11 cellular contexts compared by ENCODE assay signal in the genomic region with DNA sequence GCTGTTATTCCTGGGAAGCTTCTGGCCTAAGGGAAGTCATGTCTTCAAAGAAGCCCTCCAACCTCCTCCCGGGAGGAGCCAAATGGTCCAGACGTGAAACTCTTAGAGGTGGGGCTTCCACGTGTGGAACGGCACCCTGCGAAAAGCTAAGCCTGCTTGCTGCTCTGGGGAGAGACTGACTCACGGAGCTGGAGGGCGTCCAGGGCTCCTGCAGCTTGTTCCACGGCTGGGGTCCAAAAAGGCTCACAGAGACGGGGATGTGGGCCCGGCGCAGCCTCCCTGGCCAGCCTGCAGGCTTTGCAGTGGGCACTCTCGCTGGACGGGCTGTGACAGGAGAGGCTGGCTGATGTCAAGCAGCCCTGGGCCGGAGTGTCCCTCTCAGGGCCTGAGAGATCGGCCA.
DNase-seq lines count a peak whose midpoint lies in the region; ATAC-seq, FAIRE-seq and TF ChIP-seq lines count a peak whose summit lies in the region.
"Had no signal": no experiment of that assay in that cellular context is flagged by ENCODE, and none has a peak within 500 bp of the region (broad histone marks: within the 10 kb centered on the region; RNA-seq: fewer than 3 reads in every experiment).

No MANE protein-coding gene starts in this region.

- in situ Hi-C loops in K562 (cut with MboI), result no loop called here

- ATAC-seq in K562 (peak; percentile 40), HG03439 (IDR thresholded peaks at IDR 0.05; ENCODE audit: unreplicated experiment) (no peak), HG02678 (IDR thresholded peaks at IDR 0.05; ENCODE audit: unreplicated experiment) (no peak)
- ATAC-seq: T-cell had no signal

- intact Hi-C loops in K562 (cut with micrococcal nuclease), result loop anchor here (5.0 kb wide), 1 partner anchor 100 kb away; no protein-coding TSS in a partner anchor
- intact Hi-C loops in cardiac septum (cut with DNase I), result loop anchor here (5.0 to 10.0 kb wide), 3 partner anchors 105 to 762 kb away; a partner anchor contains a TSS
- intact Hi-C loops in ovary (cut with DNase I), result no loop called here

- BruUV-seq in K562 (replicated peaks; lab: Mats Ljungman, UMichigan), result no TSS peak

- peaks cover 13 to 16% of the 10 kb centered on the region in 2 experiments; a peak in 4 of 5 replicates for H3K27me3 ChIP-seq in K562 (ENCODE audit: control insufficient read depth in 2 of 2, insufficient read depth in 2 of 2, low read length in 2 of 2)
- no peaks in the 10 kb centered on the region for H3K27me3 ChIP-seq in ovary
- H3K27me3 ChIP-seq: BLaER1 had no signal

- no peaks in the 10 kb centered on the region for H3K79me2 ChIP-seq in K562 (ENCODE audit: control insufficient read depth, insufficient read depth, low read length)

- no peak overlapping the region for H3K4me2 ChIP-seq in K562 (ENCODE audit: insufficient read depth, low read length)
- H3K4me2 ChIP-seq: BLaER1 had no signal

- no peak for TF ChIP-seq RAD21 in K562 (CRISPR knock-in tag; conservative IDR thresholded peaks at IDR 0.05 in 1 of 2, IDR thresholded peaks at IDR 0.05 in 1 of 2)

- POLR2A ChIA-PET in K562 (lab: Yijun Ruan, JAX), result interaction anchor here (0.6 to 2.5 kb wide), 4 partner anchors 11 to 374 kb away, joined by 3 to 8 read pairs (median 4); no protein-coding TSS in a partner anchor

- no peak for FAIRE-seq in K562 (lab: Jason Lieb, UNC)

- WGBS in K562 (ENCODE audit: insufficient coverage, low coverage, missing lambda C conversion rate), result 44% methylated on average over 15 of the region's 15 CpGs
- WGBS in ovary, 3 donors, result 9 to 14% (median 10%) methylated on average over 15 of the region's 15 CpGs

- CTCF ChIA-PET in K562 (lab: Yijun Ruan, JAX; ENCODE audit: low intra/inter-chr PET ratio), result no interaction called here

- H2AFZ ChIP-seq in K562 (ENCODE audit: low read depth, low read length), result peak overlapping the region; percentile 4; the same call in 1 of the 2 replicates

- DNase-seq in AG09319 (ENCODE audit: extremely low read depth, low read depth), result peak; percentile 54
- DNase-seq in K562 (ENCODE audit: extremely low read depth in 1 of 4, low spot score in 3 of 4), result no peak
- DNase-seq in cardiac septum (ENCODE audit: low spot score), result peak; percentile 89
- peak; percentile 83 to 90 (median 85) for DNase-seq in ovary
- DNase-seq in germinal center (ENCODE audit: low spot score), result no peak
- DNase-seq in stimulated activated CD4-positive, alpha-beta T cell treated with anti-CD3 and anti-CD28 coated beads, Interleukin-4, amount 100 ng/mL, for 1 hour, result no peak
- DNase-seq: NCI-H1092 treated with DMSO at 0.1 percent for 48 hours, T-cell had no signal

- TF ChIP-seq POLR2A in K562 (conservative IDR thresholded peaks at IDR 0.05), result no peak
- TF ChIP-seq POLR2A in ovary (IDR thresholded peaks at IDR 0.05), result no peak

- H3K4me1 ChIP-seq in K562 (replicated peaks in 1 of 2; ENCODE audit: control insufficient read depth in 2 of 2, insufficient read depth in 2 of 2, low read length in 2 of 2), result peaks cover 0 to 4% of the 10 kb centered on the region in 2 experiments; a peak in 3 of 5 replicates
- H3K4me1 ChIP-seq in ovary (ENCODE audit: insufficient read depth), result no peaks in the 10 kb centered on the region

- H3K4me3 ChIP-seq in K562 (no peak overlapping the region), ovary (no peak overlapping the region)
- H3K4me3 ChIP-seq: BLaER1 had no signal

- peaks cover 15% of the 10 kb centered on the region; the same call in 1 of the 3 replicates for H3K36me3 ChIP-seq in K562 (ENCODE audit: control insufficient read depth, insufficient read depth, low read length)
- H3K36me3 ChIP-seq in ovary, result no peaks in the 10 kb centered on the region

- no peak for TF ChIP-seq EP300 in K562 (IDR thresholded peaks at IDR 0.05; ENCODE audit: low read length)
- TF ChIP-seq EP300 in ovary (IDR thresholded peaks at IDR 0.05), result no peak

- TF ChIP-seq CTCF in AG09319 (IDR thresholded peaks at IDR 0.05; ENCODE audit: low read depth, low read length) (no peak), K562 (IDR thresholded peaks at IDR 0.05 in 2 of 3, conservative IDR thresholded peaks at IDR 0.05 in 1 of 3; ENCODE audit: insufficient read depth in 2 of 3, low read depth in 1 of 3, low read length in 3 of 3) (no peak), ovary (IDR thresholded peaks at IDR 0.05) (no peak)

- H4K20me1 ChIP-seq in K562 (replicated peaks; ENCODE audit: control insufficient read depth, insufficient read depth, low read length), result no peaks in the 10 kb centered on the region
- H4K20me1 ChIP-seq: BLaER1 had no signal

- no peaks in the 10 kb centered on the region for H3K9me1 ChIP-seq in K562 (ENCODE audit: control insufficient read depth, insufficient read depth, low read length)

- H3K27ac ChIP-seq in K562 (ENCODE audit: extremely low read depth, low read depth, low read length) (no peak overlapping the region), ovary (peak overlapping the region in 1 of 2 donors; percentile 0)
- H3K27ac ChIP-seq: BLaER1 had no signal

- H3K9me3 ChIP-seq in K562 (replicated peaks; ENCODE audit: control insufficient read depth, insufficient read depth, low read depth, low read length), result no peaks in the 10 kb centered on the region
- H3K9me3 ChIP-seq in ovary, result no peaks in the 10 kb centered on the region
- H3K9me3 ChIP-seq: BLaER1 had no signal

- H3K9ac ChIP-seq in K562 (ENCODE audit: insufficient read depth in 1 of 2, low read depth in 2 of 2, low read length in 2 of 2), result no peak overlapping the region
- H3K9ac ChIP-seq: BLaER1 had no signal

TF ChIP-seq in K562, 482 proteins besides CTCF, POLR2A, EP300 and RAD21:
- TF ChIP-seq HDAC6 (IDR thresholded peaks at IDR 0.05; ENCODE audit: low read depth, low read length) (no peak), MTF1 (CRISPR knock-in tag; IDR thresholded peaks at IDR 0.05; ENCODE audit: borderline replicate concordance) (no peak), MYBL2 (IDR thresholded peaks at IDR 0.05; ENCODE audit: low read depth) (no peak), MYBL2 (CRISPR knock-in tag; IDR thresholded peaks at IDR 0.05; ENCODE audit: borderline replicate concordance) (no peak), ZNF263 (CRISPR knock-in tag; IDR thresholded peaks at IDR 0.05; ENCODE audit: borderline replicate concordance) (peak; percentile 93), RBM22 (IDR thresholded peaks at IDR 0.05; ENCODE audit: low read depth, low read length, poor library complexity, severe bottlenecking) (peak; percentile 96), POLR2G (IDR thresholded peaks at IDR 0.05; ENCODE audit: low read depth, low read length) (peak; percentile 77)
- TF ChIP-seq, protein P1, sequence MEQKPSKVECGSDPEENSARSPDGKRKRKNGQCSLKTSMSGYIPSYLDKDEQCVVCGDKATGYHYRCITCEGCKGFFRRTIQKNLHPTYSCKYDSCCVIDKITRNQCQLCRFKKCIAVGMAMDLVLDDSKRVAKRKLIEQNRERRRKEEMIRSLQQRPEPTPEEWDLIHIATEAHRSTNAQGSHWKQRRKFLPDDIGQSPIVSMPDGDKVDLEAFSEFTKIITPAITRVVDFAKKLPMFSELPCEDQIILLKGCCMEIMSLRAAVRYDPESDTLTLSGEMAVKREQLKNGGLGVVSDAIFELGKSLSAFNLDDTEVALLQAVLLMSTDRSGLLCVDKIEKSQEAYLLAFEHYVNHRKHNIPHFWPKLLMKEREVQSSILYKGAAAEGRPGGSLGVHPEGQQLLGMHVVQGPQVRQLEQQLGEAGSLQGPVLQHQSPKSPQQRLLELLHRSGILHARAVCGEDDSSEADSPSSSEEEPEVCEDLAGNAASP (IDR thresholded peaks at IDR 0.05), result no peak
- TF ChIP-seq, protein P2, sequence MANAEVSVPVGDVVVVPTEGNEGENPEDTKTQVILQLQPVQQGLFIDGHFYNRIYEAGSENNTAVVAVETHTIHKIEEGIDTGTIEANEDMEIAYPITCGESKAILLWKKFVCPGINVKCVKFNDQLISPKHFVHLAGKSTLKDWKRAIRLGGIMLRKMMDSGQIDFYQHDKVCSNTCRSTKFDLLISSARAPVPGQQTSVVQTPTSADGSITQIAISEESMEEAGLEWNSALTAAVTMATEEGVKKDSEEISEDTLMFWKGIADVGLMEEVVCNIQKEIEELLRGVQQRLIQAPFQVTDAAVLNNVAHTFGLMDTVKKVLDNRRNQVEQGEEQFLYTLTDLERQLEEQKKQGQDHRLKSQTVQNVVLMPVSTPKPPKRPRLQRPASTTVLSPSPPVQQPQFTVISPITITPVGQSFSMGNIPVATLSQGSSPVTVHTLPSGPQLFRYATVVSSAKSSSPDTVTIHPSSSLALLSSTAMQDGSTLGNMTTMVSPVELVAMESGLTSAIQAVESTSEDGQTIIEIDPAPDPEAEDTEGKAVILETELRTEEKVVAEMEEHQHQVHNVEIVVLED (CRISPR knock-in tag; IDR thresholded peaks at IDR 0.05), result no peak

Comparison
In these comparisons a context has a peak if more than half of its experiments do, and no peak if none do; other contexts are left out.
1. DNase-seq: peak in AG09319 (single experiment), cardiac septum (single experiment) and ovary (5 of 5); none in K562 (0 of 4), germinal center (single experiment) and stimulated activated CD4-positive, alpha-beta T cell treated with anti-CD3 and anti-CD28 coated beads, Interleukin-4, amount 100 ng/mL, for 1 hour (single experiment).
2. intact Hi-C loops: an anchor here in K562 (5.0 kb wide) and cardiac septum (5.0 to 10.0 kb wide); none called in ovary.